In genomic region chr15:60591491-60592385, GRCh38 we compare ENCODE assay signal across 8 cellular contexts.
DNase-seq lines count a peak whose midpoint lies in the region; ATAC-seq and TF ChIP-seq lines count a peak whose summit lies in the region.

No MANE protein-coding gene starts in this region.

- H3K27ac ChIP-seq in CD4-positive, alpha-beta T cell (ENCODE audit: low read depth, low read length) = peak overlapping the region; percentile 90
- peak overlapping the region; percentile 75 for H3K27ac ChIP-seq in duodenal mucosa (ENCODE audit: low read depth, low read length)
- H3K27ac ChIP-seq in stomach = peak overlapping the region; percentile 77 to 97 (median 90)

- CTCF ChIA-PET in CD4-positive, alpha-beta T cell (lab: Charles Lee) = interaction anchor here (1.1 to 3.3 kb wide), 9 partner anchors 12 to 341 kb away, joined by 3 to 13 read pairs (median 5); no protein-coding TSS in a partner anchor
- CTCF ChIA-PET in WTC11 (lab: Charles Lee) = interaction anchor here (0.9 to 2.2 kb wide), 10 partner anchors 14 to 325 kb away, joined by 3 to 12 read pairs (median 5); no protein-coding TSS in a partner anchor

- no peak for TF ChIP-seq POLR2A in stomach (IDR thresholded peaks at IDR 0.05)

- H3K27ac Mint-ChIP-seq in CD4-positive, alpha-beta T cell = peak overlapping the region; percentile 85
- H3K27ac Mint-ChIP-seq in WTC11 = no peak overlapping the region

- WGBS in stomach, 5 donors = 0 to 1% (median 1%) methylated on average over 54 to 112 of the region's 112 CpGs

- no peaks in the 10 kb centered on the region for H3K9me3 ChIP-seq in CD4-positive, alpha-beta T cell (ENCODE audit: control insufficient read depth, low read length)
- H3K9me3 ChIP-seq in duodenal mucosa (ENCODE audit: control insufficient read depth in 1 of 2, low read length in 2 of 2) (no peaks in the 10 kb centered on the region), stomach (no peaks in the 10 kb centered on the region)

- H3K4me1 ChIP-seq in duodenal mucosa (ENCODE audit: control insufficient read depth in 1 of 2, insufficient read depth in 2 of 2, low read length in 2 of 2) (peaks cover 3 to 6% of the 10 kb centered on the region in 2 donors), stomach (peaks cover 0 to 29% (median 22%) of the 10 kb centered on the region in 4 donors)

- POLR2A ChIA-PET in CD4-positive, alpha-beta T cell (lab: Charles Lee) = interaction anchor here (0.6 to 5.8 kb wide), 28 partner anchors 8 to 934 kb away, joined by 3 to 88 read pairs (median 4); partner anchors contain the start of genes ANXA2 and GTF2A2
- POLR2A ChIA-PET in WTC11 (lab: Charles Lee) = interaction anchor here (0.6 kb wide), 1 partner anchor 623 kb away, joined by 4 read pairs; no protein-coding TSS in a partner anchor

- H3K9me3 Mint-ChIP-seq in CD4-positive, alpha-beta T cell = no peaks in the 10 kb centered on the region
- no peaks in the 10 kb centered on the region for H3K9me3 Mint-ChIP-seq in WTC11

- H3K27me3 ChIP-seq in CD4-positive, alpha-beta T cell (ENCODE audit: control insufficient read depth, insufficient read depth, low read length) = no peaks in the 10 kb centered on the region
- H3K27me3 ChIP-seq in duodenal mucosa (ENCODE audit: control insufficient read depth in 1 of 2, insufficient read depth in 2 of 2, low read length in 2 of 2) (peaks cover 0 to 5% of the 10 kb centered on the region in 2 donors), stomach (peaks cover 0 to 23% (median 12%) of the 10 kb centered on the region in 3 donors)

- no peak for TF ChIP-seq EP300 in stomach (IDR thresholded peaks at IDR 0.05)

- no peaks in the 10 kb centered on the region for H3K27me3 Mint-ChIP-seq in CD4-positive, alpha-beta T cell
- H3K27me3 Mint-ChIP-seq in WTC11 (ENCODE audit: low read depth) = peaks cover 41% of the 10 kb centered on the region

- peak overlapping the region; percentile 46 to 51 for H3K9ac ChIP-seq in duodenal mucosa (ENCODE audit: low read depth in 1 of 2, low read length in 2 of 2)

- TF ChIP-seq CTCF in CD4-positive, alpha-beta T cell (IDR thresholded peaks at IDR 0.05) = peak; percentile 45
- TF ChIP-seq CTCF in WTC11 (IDR thresholded peaks at IDR 0.05) (no peak), stomach (IDR thresholded peaks at IDR 0.05) (no peak)

- peaks cover 23% of the 10 kb centered on the region for H3K36me3 Mint-ChIP-seq in CD4-positive, alpha-beta T cell (ENCODE audit: low read depth)
- no peaks in the 10 kb centered on the region for H3K36me3 Mint-ChIP-seq in WTC11

- intact Hi-C loops in CD4-positive, alpha-beta T cell (cut with DNase I, micrococcal nuclease) = loop anchor here (1.0 to 5.0 kb wide), 3 partner anchors 11 to 251 kb away; no protein-coding TSS in a partner anchor
- intact Hi-C loops in stomach (cut with DNase I; ENCODE audit: low total_unique reads) = no loop called here

- H3K4me3 ChIP-seq in duodenal mucosa (ENCODE audit: low read depth in 1 of 2, low read length in 2 of 2) (peak overlapping the region; percentile 70 to 73), stomach (peak overlapping the region; percentile 77 to 89 (median 84))

- DNase-seq in CD4-positive, alpha-beta T cell = peak in 8 of 10 experiments; percentile 17 to 60 (median 39)
- DNase-seq in WTC11 (ENCODE audit: low spot score) = peak; percentile 65
- DNase-seq in lung microvascular endothelial cell (ENCODE audit: low read depth in 2 of 2) = peak; percentile 48 to 58
- peak; percentile 34 for DNase-seq in stomach
- DNase-seq in amniotic stem cell (lab: John Stamatoyannopoulos, UW) = no peak

- peak; percentile 68 for ATAC-seq in CD4-positive, alpha-beta T cell (ENCODE audit: poor library complexity)
- ATAC-seq in GM19372 (IDR thresholded peaks at IDR 0.05; ENCODE audit: low read depth, unreplicated experiment) (peak; percentile 29), HG03432 (IDR thresholded peaks at IDR 0.05; ENCODE audit: unreplicated experiment) (peak; percentile 44), WTC11 (peak; percentile 35)

- H3K4me3 Mint-ChIP-seq in CD4-positive, alpha-beta T cell = peak overlapping the region; percentile 94
- H3K4me3 Mint-ChIP-seq in WTC11 = peak overlapping the region; percentile 73

- no peaks in the 10 kb centered on the region for H3K36me3 ChIP-seq in duodenal mucosa (ENCODE audit: control insufficient read depth in 1 of 2, insufficient read depth in 2 of 2, low read length in 2 of 2)
- H3K36me3 ChIP-seq in stomach = no peaks in the 10 kb centered on the region

- peaks cover 48% of the 10 kb centered on the region for H3K4me1 Mint-ChIP-seq in CD4-positive, alpha-beta T cell (ENCODE audit: low read depth)
- peaks cover 32% of the 10 kb centered on the region for H3K4me1 Mint-ChIP-seq in WTC11

TF ChIP-seq in WTC11, 78 proteins besides CTCF, POLR2A, EP300 and RAD21 (continues in another document):
- TF ChIP-seq ZBTB43 (CRISPR knock-in tag; IDR thresholded peaks at IDR 0.05) = no peak
- TF ChIP-seq E2F5 (CRISPR knock-in tag; IDR thresholded peaks at IDR 0.05) = peak; percentile 56; the same call in 1 of the 2 replicates
- TF ChIP-seq ZNF423 (CRISPR knock-in tag; IDR thresholded peaks at IDR 0.05) = no peak
- no peak for TF ChIP-seq ESRRA (CRISPR knock-in tag; IDR thresholded peaks at IDR 0.05; ENCODE audit: borderline replicate concordance)
- peak; percentile 30 for TF ChIP-seq HMGXB4 (CRISPR knock-in tag; IDR thresholded peaks at IDR 0.05)
- TF ChIP-seq ARID4B (CRISPR knock-in tag; IDR thresholded peaks at IDR 0.05; ENCODE audit: borderline replicate concordance) = peak; percentile 17; the same call in 1 of the 2 replicates
- no peak for TF ChIP-seq RELA (CRISPR knock-in tag; IDR thresholded peaks at IDR 0.05; ENCODE audit: borderline replicate concordance)
- TF ChIP-seq RORB (CRISPR knock-in tag; IDR thresholded peaks at IDR 0.05) = no peak
